In genomic region chr3:149632225-149632624, GRCh38 we compare ENCODE assay signal across 26 cellular contexts. TPM values are rescaled to one million over a fixed set of nuclear protein-coding genes. Genes with fewer than 3 reads are reported as not detected.
"Had no signal": no experiment of that assay in that cellular context is flagged by ENCODE, and none has a peak within 500 bp of the region (broad histone marks: within the 10 kb centered on the region; RNA-seq: fewer than 3 reads in every experiment).

No MANE protein-coding gene starts in this region.

- H3K36me3 Mint-ChIP-seq: immature natural killer cell had no signal

- FAIRE-seq: colon, endometrium, frontal cortex, kidney had no signal

- H3K27ac Mint-ChIP-seq: effector memory CD8-positive, alpha-beta T cell; endodermal cell; immature natural killer cell; mesothelial cell of epicardium had no signal

- H3K36me3 ChIP-seq: gastroesophageal sphincter, lower lobe of right lung had no signal

- H3K4me2 ChIP-seq: hepatocyte had no signal

- H2AFZ ChIP-seq: hepatocyte had no signal

- DNase-seq: effector CD8-positive, alpha-beta T cell; effector memory CD8-positive, alpha-beta T cell; endodermal cell; erythroblast; foreskin keratinocyte; heart left ventricle; hypothalamus; immature natural killer cell; islet precursor cell; kidney; kidney glomerular epithelial cell; left colon; left ventricle myocardium superior; lower lobe of right lung; mesenchymal stem cell; mucosa of descending colon had no signal

- H3K4me1 Mint-ChIP-seq: immature natural killer cell had no signal

- ATAC-seq: effector memory CD8-positive, alpha-beta T cell; foreskin keratinocyte; gastroesophageal sphincter; heart left ventricle; left colon; left lobe of liver; left ventricle myocardium superior; lower lobe of right lung; mucosa of descending colon had no signal

- H3K4me3 ChIP-seq: coronary artery, esophagus muscularis mucosa, gastroesophageal sphincter, heart left ventricle, hepatocyte, lower lobe of right lung, mucosa of descending colon had no signal

- H3K9me3 ChIP-seq: esophagus muscularis mucosa, gastroesophageal sphincter, heart left ventricle, lower lobe of right lung, mucosa of descending colon had no signal

- H3K4me1 ChIP-seq: foreskin keratinocyte had no signal

- H3K27me3 ChIP-seq: esophagus muscularis mucosa, foreskin keratinocyte, gastroesophageal sphincter, hepatocyte had no signal

- H3K9me3 Mint-ChIP-seq: effector memory CD8-positive, alpha-beta T cell; endodermal cell had no signal

- H3K27ac ChIP-seq: coronary artery, epithelial cell of prostate, foreskin keratinocyte, heart left ventricle, hepatocyte, lower lobe of right lung had no signal

- H3K4me3 Mint-ChIP-seq: effector memory CD8-positive, alpha-beta T cell; endodermal cell; immature natural killer cell; mesothelial cell of epicardium had no signal

RNA-seq across cellular contexts. Expression of gene WWTR1, which starts 25.6 kb away (rescaled TPM):
- polyA plus RNA-seq: immature natural killer cell had no signal
